Comparison of ENCODE assay signal across 20 cellular contexts in the genomic region with DNA sequence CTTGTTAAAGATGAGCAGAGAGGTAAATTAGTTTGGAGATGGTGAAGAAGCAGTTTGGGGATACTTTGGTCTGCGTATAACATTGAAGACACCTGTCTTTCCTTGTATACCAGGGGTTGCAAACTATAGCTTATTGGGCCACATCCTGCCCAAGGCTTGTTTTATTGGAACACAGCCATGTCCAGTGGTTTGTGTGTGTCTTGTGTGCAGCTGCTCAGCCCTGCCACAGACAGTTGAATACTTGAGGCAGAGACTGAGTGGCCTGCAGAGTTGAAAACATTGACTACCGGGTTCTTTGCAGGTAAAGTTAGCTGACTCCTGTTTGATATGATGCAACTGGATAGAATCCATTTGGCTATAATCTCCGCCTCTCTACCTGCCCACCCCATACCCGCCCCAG.
DNase-seq lines count a peak whose midpoint lies in the region; ATAC-seq lines count a peak whose summit lies in the region.
"Had no signal": no experiment of that assay in that cellular context is flagged by ENCODE, and none has a peak within 500 bp of the region (broad histone marks: within the 10 kb centered on the region; RNA-seq: fewer than 3 reads in every experiment).

No MANE protein-coding gene starts in this region.

- H3K27me3 ChIP-seq in mesenchymal stem cell (ENCODE audit: control insufficient read depth in 1 of 2, insufficient read depth in 1 of 2, low read length in 2 of 2) = no peaks in the 10 kb centered on the region
- H3K27me3 ChIP-seq: BLaER1 treated with 17β-estradiol and CSF1 and Interleukin-3, amounts not matched to agents 10 nM and 100 nM; hepatocyte; neutrophil; uterus had no signal

- 96% methylated on average over 1 of the region's 4 CpGs for WGBS in mesenchymal stem cell

- H2BK5ac ChIP-seq in mesenchymal stem cell (ENCODE audit: low read depth, low read length, poor library complexity, severe bottlenecking) = no peak overlapping the region

- H2BK120ac ChIP-seq in mesenchymal stem cell (ENCODE audit: low read depth, low read length) = no peak overlapping the region

- H3K14ac ChIP-seq in mesenchymal stem cell (ENCODE audit: low read length in 2 of 2) = no peak overlapping the region

- peaks cover 7% of the 10 kb centered on the region for H3K4me1 ChIP-seq in mesenchymal stem cell (ENCODE audit: control insufficient read depth, insufficient read depth, low read depth, low read length)
- H3K4me1 ChIP-seq: uterus had no signal

- H4K8ac ChIP-seq in mesenchymal stem cell (ENCODE audit: low read length) = no peak overlapping the region

- H3K79me1 ChIP-seq in mesenchymal stem cell (replicated peaks; ENCODE audit: low read length, poor library complexity, severe bottlenecking) = peaks cover 45% of the 10 kb centered on the region

- H2BK15ac ChIP-seq in mesenchymal stem cell (ENCODE audit: low read depth, poor library complexity, severe bottlenecking) = no peak overlapping the region

- H3K4ac ChIP-seq in mesenchymal stem cell (ENCODE audit: low read depth in 1 of 2, low read length in 2 of 2) = no peak overlapping the region

- H3K4me3 ChIP-seq in mesenchymal stem cell (ENCODE audit: insufficient read depth in 1 of 2, low read depth in 1 of 2, low read length in 2 of 2) = no peak overlapping the region
- H3K4me3 ChIP-seq: BLaER1 treated with 17β-estradiol and CSF1 and Interleukin-3, amounts not matched to agents 10 nM and 100 nM; hepatocyte; lung; uterus had no signal

- no peak for ATAC-seq in HG03469 (IDR thresholded peaks at IDR 0.05; ENCODE audit: unreplicated experiment)

- no peaks in the 10 kb centered on the region for H3K9me3 ChIP-seq in mesenchymal stem cell (ENCODE audit: control insufficient read depth, low read length)
- H3K9me3 ChIP-seq: neutrophil, uterus had no signal

- no peak overlapping the region for H2BK12ac ChIP-seq in mesenchymal stem cell (ENCODE audit: low read length in 2 of 2)

- H3K18ac ChIP-seq in mesenchymal stem cell (ENCODE audit: low read depth in 1 of 2, low read length in 2 of 2) = no peak overlapping the region

- no peak overlapping the region for H3K23ac ChIP-seq in mesenchymal stem cell (ENCODE audit: low read length in 2 of 2)

- H3K36me3 ChIP-seq in mesenchymal stem cell (ENCODE audit: control insufficient read depth in 1 of 2, insufficient read depth in 2 of 2, low read depth in 1 of 2, low read length in 2 of 2) = no peaks in the 10 kb centered on the region
- H3K36me3 ChIP-seq: neutrophil, uterus had no signal

- H4K91ac ChIP-seq in mesenchymal stem cell (ENCODE audit: low read length) = no peak overlapping the region

- no peak overlapping the region for H2AK5ac ChIP-seq in mesenchymal stem cell (ENCODE audit: low read length, severe bottlenecking)

- H3K27ac ChIP-seq in angular gyrus (ENCODE audit: low read depth, low read length) (peak overlapping the region; percentile 62), mesenchymal stem cell (ENCODE audit: low read length, poor library complexity, severe bottlenecking) (no peak overlapping the region)
- H3K27ac ChIP-seq: BLaER1 treated with 17β-estradiol and CSF1 and Interleukin-3, amounts not matched to agents 10 nM and 100 nM; hepatocyte; neutrophil; RWPE1; uterus had no signal

- DNase-seq in NCI-H510A treated with DMSO at 0.1 percent for 48 hours (lab: John Stamatoyannopoulos, UW) = peak; percentile 29
- DNase-seq in NCI-H510A (lab: John Stamatoyannopoulos, UW) = no peak
- DNase-seq in HT1080 (ENCODE audit: low read depth) = peak; percentile 44
- DNase-seq in mesenchymal stem cell = peak; percentile 33
- no peak for DNase-seq in dermis blood vessel endothelial cell
- no peak for DNase-seq in COLO829 (ENCODE audit: low spot score)
- DNase-seq: cortex of kidney; HFFc6; IMR-90; NCI-H226; NK-92 treated with Interleukin-12 subunit alpha and Interleukin-12 subunit beta, amount 100 ng/mL, for 24 hours; stimulated activated CD4-positive, alpha-beta T cell treated with anti-CD3 and anti-CD28 coated beads, Interleukin-4, amount 100 ng/mL, for 24 hours; uterus had no signal

- no peak overlapping the region for H3K9ac ChIP-seq in mesenchymal stem cell (ENCODE audit: low read length)
- H3K9ac ChIP-seq: BLaER1 treated with 17β-estradiol and CSF1 and Interleukin-3, amounts not matched to agents 10 nM and 100 nM had no signal

- no peak overlapping the region for H2AFZ ChIP-seq in mesenchymal stem cell (ENCODE audit: low read depth, low read length)
- H2AFZ ChIP-seq: hepatocyte had no signal

- H3K4me2 ChIP-seq in mesenchymal stem cell (ENCODE audit: low read length, poor library complexity, severe bottlenecking) = no peak overlapping the region
- H3K4me2 ChIP-seq: BLaER1 treated with 17β-estradiol and CSF1 and Interleukin-3, amounts not matched to agents 10 nM and 100 nM; hepatocyte had no signal

Comparison
In these comparisons a context has a peak if more than half of its experiments do, and no peak if none do; other contexts are left out.
1. DNase-seq: peak in NCI-H510A treated with DMSO at 0.1 percent for 48 hours (single experiment), HT1080 (single experiment) and mesenchymal stem cell (single experiment); none in NCI-H510A (single experiment), dermis blood vessel endothelial cell (single experiment) and COLO829 (single experiment).